ENCODE assay signal across 10 cellular contexts in genomic region chr3:12681586-12682371, GRCh38. TPM values are rescaled to one million over a fixed set of nuclear protein-coding genes. Genes with fewer than 3 reads are reported as not detected.
DNase-seq lines count a peak whose midpoint lies in the region; ATAC-seq and TF ChIP-seq lines count a peak whose summit lies in the region.
"Had no signal": no experiment of that assay in that cellular context is flagged by ENCODE, and none has a peak within 500 bp of the region (broad histone marks: within the 10 kb centered on the region; RNA-seq: fewer than 3 reads in every experiment).

No MANE protein-coding gene starts in this region.

- H3K9ac ChIP-seq in GM23248 (peak overlapping the region; percentile 58), skeletal muscle tissue (ENCODE audit: low read depth in 1 of 3, low read length in 3 of 3) (no peak overlapping the region)

- no peak overlapping the region for H3K4me2 ChIP-seq in GM23248 (ENCODE audit: unreplicated experiment)

- WGBS in GM23248 (ENCODE audit: low coverage in 1 of 2, low lambda C conversion rate in 2 of 2, missing lambda C conversion rate in 2 of 2), 2 experiments: 71 to 74% methylated on average over 2 of the region's 2 CpGs
- 57 to 58% methylated on average over 2 of the region's 2 CpGs for WGBS in heart right ventricle, 2 donors

- no peaks in the 10 kb centered on the region for H3K9me3 Mint-ChIP-seq in activated T-helper 2 cell treated with anti-CD3 and anti-CD28 coated beads, Interferon-gamma antibody, Interleukin-2, Interleukin-4, amounts not matched to agents 10 μg/mL and 5 μg/mL and 100 μg/mL, durations not matched to agents 14 hours and 24 hours and 36 hours

- H3K9me3 ChIP-seq in GM23248 (ENCODE audit: low read depth) (no peaks in the 10 kb centered on the region), heart right ventricle (no peaks in the 10 kb centered on the region), skeletal muscle tissue (ENCODE audit: control insufficient read depth in 3 of 3, low read length in 3 of 3) (no peaks in the 10 kb centered on the region)

- H3K79me2 ChIP-seq in GM23248 (ENCODE audit: insufficient read depth): no peaks in the 10 kb centered on the region

- POLR2A ChIA-PET in GM10248 (lab: Yijun Ruan, JAX): no interaction called here

- no peaks in the 10 kb centered on the region for H3K27me3 ChIP-seq in GM23248 (replicated peaks; ENCODE audit: insufficient read depth)
- no peaks in the 10 kb centered on the region for H3K27me3 ChIP-seq in heart right ventricle
- no peaks in the 10 kb centered on the region for H3K27me3 ChIP-seq in skeletal muscle tissue (ENCODE audit: control insufficient read depth in 3 of 3, insufficient read depth in 3 of 3, low read length in 3 of 3)

- intact Hi-C loops in activated T-helper 2 cell treated with anti-CD3 and anti-CD28 coated beads, Interferon-gamma antibody, Interleukin-2, Interleukin-4, amounts not matched to agents 10 μg/mL and 5 μg/mL and 100 μg/mL, durations not matched to agents 14 hours and 24 hours and 36 hours (cut with micrococcal nuclease): no loop called here
- intact Hi-C loops in heart right ventricle (cut with DNase I): loop anchor here in 1 of 10 donors (1.0 kb wide), 1 partner anchor 25 kb away; no protein-coding TSS in a partner anchor

- H3K4me3 ChIP-seq in GM23248 (no peak overlapping the region), heart right ventricle (no peak overlapping the region), skeletal muscle tissue (ENCODE audit: low read length in 3 of 3) (no peak overlapping the region)

- CTCF ChIA-PET in GM10248 (lab: Yijun Ruan, JAX): interaction anchor here (1.4 to 1.8 kb wide), 2 partner anchors 25 to 160 kb away, joined by 3 to 6 read pairs; no protein-coding TSS in a partner anchor

- H3K4me1 Mint-ChIP-seq in activated T-helper 2 cell treated with anti-CD3 and anti-CD28 coated beads, Interferon-gamma antibody, Interleukin-2, Interleukin-4, amounts not matched to agents 10 μg/mL and 5 μg/mL and 100 μg/mL, durations not matched to agents 14 hours and 24 hours and 36 hours (ENCODE audit: low read depth): peaks cover 4% of the 10 kb centered on the region

- DNase-seq in GM23248 (peak; percentile 92), heart right ventricle (peak in 1 of 2 donors; percentile 26), DMS153 treated with DMSO at 0.1 percent for 48 hours (lab: John Stamatoyannopoulos, UW; ENCODE audit: unreplicated experiment) (no peak), GM10248 (ENCODE audit: extremely low spot score) (no peak)
- no peak for DNase-seq in activated T-helper 2 cell treated with anti-CD3 and anti-CD28 coated beads, Interferon-gamma antibody, Interleukin-2, Interleukin-4, amounts not matched to agents 10 μg/mL and 5 μg/mL and 100 μg/mL, durations not matched to agents 14 hours and 24 hours and 36 hours (ENCODE audit: low spot score)
- no peak for DNase-seq in activated naive CD4-positive, alpha-beta T cell treated with anti-CD3 and anti-CD28 coated beads, Interleukin-2, amount 50 U/mL, for 16 hours
- DNase-seq: stimulated activated naive CD4-positive, alpha-beta T cell treated with Interleukin-2 at 50 U/mL for 16 hours had no signal

- ATAC-seq in heart right ventricle (peak; percentile 53 to 89 (median 78)), HG03139 (IDR thresholded peaks at IDR 0.05; ENCODE audit: unreplicated experiment) (no peak)

- H3K9me2 ChIP-seq in GM23248 (ENCODE audit: insufficient read depth): no peaks in the 10 kb centered on the region

- peak overlapping the region; percentile 88 for H2AFZ ChIP-seq in GM23248

- in situ Hi-C loops in GM23248 (cut with MboI): no loop called here

- no peaks in the 10 kb centered on the region for H4K20me1 ChIP-seq in GM23248 (ENCODE audit: insufficient read depth)

- H3K27ac ChIP-seq in GM23248: peak overlapping the region; percentile 90
- peak overlapping the region; percentile 1 to 93 (median 64) for H3K27ac ChIP-seq in heart right ventricle
- H3K27ac ChIP-seq in skeletal muscle tissue (ENCODE audit: low read depth, low read length): peak overlapping the region; percentile 64

- no peaks in the 10 kb centered on the region for H3K36me3 ChIP-seq in GM23248 (ENCODE audit: low read depth)
- H3K36me3 ChIP-seq in heart right ventricle: no peaks in the 10 kb centered on the region
- no peaks in the 10 kb centered on the region for H3K36me3 ChIP-seq in skeletal muscle tissue (ENCODE audit: control insufficient read depth in 3 of 3, insufficient read depth in 3 of 3, low read length in 3 of 3)

- peaks cover 30% of the 10 kb centered on the region for H3F3A ChIP-seq in GM23248 (ENCODE audit: insufficient read depth)

- H3K27me3 Mint-ChIP-seq in activated T-helper 2 cell treated with anti-CD3 and anti-CD28 coated beads, Interferon-gamma antibody, Interleukin-2, Interleukin-4, amounts not matched to agents 10 μg/mL and 5 μg/mL and 100 μg/mL, durations not matched to agents 14 hours and 24 hours and 36 hours (ENCODE audit: low read depth): peaks cover 2% of the 10 kb centered on the region
- H3K27me3 Mint-ChIP-seq: activated naive CD8-positive, alpha-beta T cell had no signal

- H3K4me1 ChIP-seq in GM23248 (ENCODE audit: insufficient read depth) (peaks cover 24% of the 10 kb centered on the region), heart right ventricle (peaks cover 0 to 23% (median 11%) of the 10 kb centered on the region in 9 donors), skeletal muscle tissue (ENCODE audit: control insufficient read depth in 3 of 3, insufficient read depth in 3 of 3, low read length in 3 of 3) (peaks cover 0 to 15% (median 8%) of the 10 kb centered on the region in 3 donors)

- H3K27ac Mint-ChIP-seq in activated T-helper 2 cell treated with anti-CD3 and anti-CD28 coated beads, Interferon-gamma antibody, Interleukin-2, Interleukin-4, amounts not matched to agents 10 μg/mL and 5 μg/mL and 100 μg/mL, durations not matched to agents 14 hours and 24 hours and 36 hours: peak overlapping the region; percentile 53
- H3K27ac Mint-ChIP-seq: activated naive CD8-positive, alpha-beta T cell had no signal

- no peak overlapping the region for H3K4me3 Mint-ChIP-seq in activated T-helper 2 cell treated with anti-CD3 and anti-CD28 coated beads, Interferon-gamma antibody, Interleukin-2, Interleukin-4, amounts not matched to agents 10 μg/mL and 5 μg/mL and 100 μg/mL, durations not matched to agents 14 hours and 24 hours and 36 hours (ENCODE audit: low read depth)
- H3K4me3 Mint-ChIP-seq: activated naive CD8-positive, alpha-beta T cell had no signal

- H3K36me3 Mint-ChIP-seq in activated T-helper 2 cell treated with anti-CD3 and anti-CD28 coated beads, Interferon-gamma antibody, Interleukin-2, Interleukin-4, amounts not matched to agents 10 μg/mL and 5 μg/mL and 100 μg/mL, durations not matched to agents 14 hours and 24 hours and 36 hours (ENCODE audit: low read depth): no peaks in the 10 kb centered on the region
- H3K36me3 Mint-ChIP-seq: activated naive CD8-positive, alpha-beta T cell had no signal

- TF ChIP-seq CTCF in heart right ventricle (IDR thresholded peaks at IDR 0.05) (no peak), GM10248 (IDR thresholded peaks at IDR 0.05; ENCODE audit: control extremely low read depth, extremely low read depth, low read depth, missing control alignments) (no peak)

RNA-seq across cellular contexts. Expression of gene RAF1, which starts 17.9 kb away (rescaled TPM):
- total RNA-seq in GM23248 (2014; rRNA removed; shearing (Covaris generic)): 87.4 and 91.6 TPM in 2 replicates
- polyA plus RNA-seq in GM23248 (2016; fragmentation: Nextera tagmentation; extraction: Ambion mirVana) (57.3 and 59.0 TPM in 2 replicates), heart right ventricle (10 to 100 TPM; 65.4 to 81.5 TPM)
- total RNA-seq in activated T-helper 2 cell treated with anti-CD3 and anti-CD28 coated beads, Interferon-gamma antibody, Interleukin-2, Interleukin-4, amounts not matched to agents 10 μg/mL and 5 μg/mL and 100 μg/mL, durations not matched to agents 14 hours and 24 hours and 36 hours: 85.1 and 89.7 TPM in 2 replicates
- total RNA-seq in heart right ventricle (100 to 1,000 TPM in 9 of 10 donors, 10 to 100 TPM in 1; 98.1 to 193 (median 129) TPM), skeletal muscle tissue (131 TPM)
